9 cellular contexts compared by ENCODE assay signal in genomic region chr19:48629599-48630288, GRCh38. TPM values are rescaled to one million over a fixed set of nuclear protein-coding genes. Genes with fewer than 3 reads are reported as not detected.
DNase-seq lines count a peak whose midpoint lies in the region; ATAC-seq and TF ChIP-seq lines count a peak whose summit lies in the region.
"Had no signal": no experiment of that assay in that cellular context is flagged by ENCODE, and none has a peak within 500 bp of the region (broad histone marks: within the 10 kb centered on the region; RNA-seq: fewer than 3 reads in every experiment).

No MANE protein-coding gene starts in this region.

- H3K27me3 ChIP-seq in BLaER1 (no peaks in the 10 kb centered on the region), endodermal cell (ENCODE audit: control insufficient read depth, insufficient read depth, low read length, poor library complexity, severe bottlenecking) (no peaks in the 10 kb centered on the region)

- WGBS in endodermal cell (ENCODE audit: insufficient coverage in 1 of 2, insufficient read length in 1 of 2), 2 experiments: 36 to 42% methylated on average over 36 to 46 of the region's 46 CpGs

- H3K4me1 Mint-ChIP-seq in endodermal cell (peaks cover 27% of the 10 kb centered on the region), nephron (peaks cover 32% of the 10 kb centered on the region)

- peaks cover 31% of the 10 kb centered on the region for H4K20me1 ChIP-seq in BLaER1

- DNase-seq in NCI-H1105 (lab: John Stamatoyannopoulos, UW) (peak; percentile 89), endodermal cell (peak; percentile 99), NCI-H524 treated with DMSO at 0.1 percent for 48 hours (lab: John Stamatoyannopoulos, UW) (no peak), OCI-M2 (lab: John Stamatoyannopoulos, UW; ENCODE audit: unreplicated experiment) (no peak)

- H3K4me3 ChIP-seq in BLaER1 (no peak overlapping the region), endodermal cell (ENCODE audit: low read length) (peak overlapping the region; percentile 66)

- peaks cover 14% of the 10 kb centered on the region for H3K36me3 Mint-ChIP-seq in endodermal cell (ENCODE audit: low read depth)
- no peaks in the 10 kb centered on the region for H3K36me3 Mint-ChIP-seq in nephron (ENCODE audit: low read depth)

- peaks cover 59% of the 10 kb centered on the region for H3K4me1 ChIP-seq in BLaER1
- H3K4me1 ChIP-seq in endodermal cell (ENCODE audit: control insufficient read depth, insufficient read depth, low read length): peaks cover 24% of the 10 kb centered on the region

- peak overlapping the region; percentile 100 for H3K4me2 ChIP-seq in BLaER1

- ATAC-seq in GM21528 (IDR thresholded peaks at IDR 0.05; ENCODE audit: low FRiP score, unreplicated experiment) (no peak), HG03469 (IDR thresholded peaks at IDR 0.05; ENCODE audit: unreplicated experiment) (no peak)

- H3K4me3 Mint-ChIP-seq in endodermal cell: peak overlapping the region; percentile 54
- peak overlapping the region; percentile 56 to 71 (median 57) for H3K4me3 Mint-ChIP-seq in nephron

- no peaks in the 10 kb centered on the region for H3K9me3 ChIP-seq in BLaER1
- H3K9me3 ChIP-seq in endodermal cell (ENCODE audit: control insufficient read depth, low read length): no peaks in the 10 kb centered on the region

- H3K36me3 ChIP-seq in BLaER1 (peaks cover 76% of the 10 kb centered on the region), endodermal cell (ENCODE audit: control insufficient read depth, insufficient read depth, low read length) (peaks cover 10% of the 10 kb centered on the region)

- no peak for TF ChIP-seq CTCF in endodermal cell (conservative IDR thresholded peaks at IDR 0.05)
- TF ChIP-seq CTCF in nephron (IDR thresholded peaks at IDR 0.05; ENCODE audit: unreplicated experiment in 3 of 3): no peak

- H3K9me3 Mint-ChIP-seq in endodermal cell (no peaks in the 10 kb centered on the region), nephron (no peaks in the 10 kb centered on the region)

- peak overlapping the region; percentile 95 for H3K27ac Mint-ChIP-seq in endodermal cell
- peak overlapping the region; percentile 53 to 87 (median 71) for H3K27ac Mint-ChIP-seq in nephron

- H3K9ac ChIP-seq in BLaER1: no peak overlapping the region; the same call in 1 of the 2 replicates
- H3K9ac ChIP-seq in endodermal cell (ENCODE audit: extremely low read depth, low read length, poor library complexity, severe bottlenecking): peak overlapping the region; percentile 47

- H3K27ac ChIP-seq in BLaER1 (peak overlapping the region; percentile 63; the same call in 1 of the 2 replicates), endodermal cell (ENCODE audit: low read depth, low read length) (peak overlapping the region; percentile 57)

- H3K27me3 Mint-ChIP-seq in endodermal cell (ENCODE audit: insufficient read depth): no peaks in the 10 kb centered on the region
- H3K27me3 Mint-ChIP-seq in nephron (ENCODE audit: low read depth): no peaks in the 10 kb centered on the region

RNA-seq across cellular contexts. Expression of gene DBP, which starts 7.4 kb away (rescaled TPM):
- 10 to 100 TPM in 1 of 2 donors, 1 to 10 TPM in 1; 5.3 to 13.1 TPM for total RNA-seq in endodermal cell
- polyA plus RNA-seq in endodermal cell (2013, experiment 1 of 2): 9.7 TPM
- 8.4 TPM for polyA plus RNA-seq in endodermal cell (2013, experiment 2 of 2)

RNA-seq across cellular contexts. Expression of gene SPHK2, which starts 10.4 kb away (rescaled TPM):
- total RNA-seq in endodermal cell: 100 to 1,000 TPM in 1 of 2 donors, 10 to 100 TPM in 1; 99.5 to 114 TPM
- 31.4 TPM for polyA plus RNA-seq in endodermal cell (2013, experiment 1 of 2)
- 30.6 TPM for polyA plus RNA-seq in endodermal cell (2013, experiment 2 of 2)

RNA-seq across cellular contexts. Expression of gene RPL18, which starts 10.8 kb away (rescaled TPM):
- 1,000 to 10,000 TPM; 1,531 to 1,574 TPM for total RNA-seq in endodermal cell
- 1,384 TPM for polyA plus RNA-seq in endodermal cell (2013, experiment 1 of 2)
- polyA plus RNA-seq in endodermal cell (2013, experiment 2 of 2): 1,252 TPM

RNA-seq across cellular contexts. Expression of gene FAM83E, which starts 14.9 kb away (rescaled TPM):
- 1 to 10 TPM; 4.4 to 5.7 TPM for total RNA-seq in endodermal cell
- 0.36 TPM for polyA plus RNA-seq in endodermal cell (2013, experiment 1 of 2)
- 0.37 TPM for polyA plus RNA-seq in endodermal cell (2013, experiment 2 of 2)
- total RNA-seq: HT1080 had no signal

RNA-seq across cellular contexts. Expression of gene CA11, which starts 16.2 kb away (rescaled TPM):
- 10 to 100 TPM; 75.0 to 82.6 TPM for total RNA-seq in endodermal cell
- polyA plus RNA-seq in endodermal cell (2013, experiment 1 of 2): 39.5 TPM
- 28.4 TPM for polyA plus RNA-seq in endodermal cell (2013, experiment 2 of 2)

Comparison
In these comparisons a context has a peak if more than half of its experiments do, and no peak if none do; other contexts are left out.
1. DNase-seq: peak in NCI-H1105 (single experiment) and endodermal cell (single experiment); none in NCI-H524 treated with DMSO at 0.1 percent for 48 hours (single experiment) and OCI-M2 (single experiment).